Comparison of ENCODE assay signal across 11 cellular contexts in the genomic region with DNA sequence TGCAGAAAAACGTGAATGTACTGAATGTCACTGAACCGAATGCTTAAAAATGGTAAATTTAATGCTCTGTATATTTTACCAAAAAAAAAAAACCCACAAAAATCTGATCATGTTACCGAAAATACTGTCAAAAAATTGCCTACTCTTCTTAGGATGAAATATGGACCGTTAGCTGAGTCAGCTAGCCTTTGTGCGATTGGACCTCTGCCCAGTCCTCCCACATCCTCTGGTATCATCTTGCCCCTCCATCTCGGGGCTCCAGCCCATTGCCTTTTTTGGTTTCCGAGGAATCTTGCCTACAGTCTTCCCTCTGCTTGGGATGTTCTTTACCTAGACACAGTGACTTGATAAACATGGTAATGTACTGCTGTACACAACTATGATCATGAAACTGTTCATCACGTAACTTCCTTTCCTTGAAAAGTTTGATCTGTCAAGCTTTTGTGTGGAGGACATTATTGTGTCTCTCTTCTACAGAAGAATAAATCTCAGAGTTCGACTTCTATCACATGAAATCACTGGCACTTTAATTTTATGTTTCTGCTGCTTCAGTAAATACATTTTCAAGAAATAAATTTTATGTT.
DNase-seq lines count a peak whose midpoint lies in the region; ATAC-seq and TF ChIP-seq lines count a peak whose summit lies in the region.
"Had no signal": no experiment of that assay in that cellular context is flagged by ENCODE, and none has a peak within 500 bp of the region (broad histone marks: within the 10 kb centered on the region; RNA-seq: fewer than 3 reads in every experiment).

No MANE protein-coding gene starts in this region.

- WGBS in testis, 2 donors, result 54 to 57% methylated on average over 9 of the region's 9 CpGs

- no peak for TF ChIP-seq CTCF in HEK293 (tag by site-specific recombination; IDR thresholded peaks at IDR 0.05)
- no peak for TF ChIP-seq CTCF in testis (IDR thresholded peaks at IDR 0.05)
- TF ChIP-seq CTCF in dorsolateral prefrontal cortex (IDR thresholded peaks at IDR 0.05 in 54 of 56, conservative IDR thresholded peaks at IDR 0.05 in 2 of 56; ENCODE audit: low read depth in 1 of 56, partially characterized antibody in 56 of 56), result no peak
- no peak for TF ChIP-seq CTCF in left ventricle myocardium inferior (IDR thresholded peaks at IDR 0.05; ENCODE audit: borderline replicate concordance)
- TF ChIP-seq CTCF in gastrocnemius medialis (IDR thresholded peaks at IDR 0.05 in 4 of 5, conservative IDR thresholded peaks at IDR 0.05 in 1 of 5), result no peak

- intact Hi-C loops in activated CD4-positive, alpha-beta memory T cell treated with anti-CD3 and anti-CD28 coated beads for 36 hours (cut with micrococcal nuclease), result loop anchor here (2.0 to 5.0 kb wide), 2 partner anchors 163 to 541 kb away; no protein-coding TSS in a partner anchor
- intact Hi-C loops in testis (cut with DNase I; ENCODE audit: low total_unique reads) (no loop called here), dorsolateral prefrontal cortex (cut with DNase I) (no loop called here), left ventricle myocardium inferior (cut with micrococcal nuclease) (no loop called here), gastrocnemius medialis (cut with DNase I; ENCODE audit: low total_unique reads) (no loop called here)

- in situ Hi-C loops in gastrocnemius medialis (cut with MboI; ENCODE audit: low sequenced_read_pairs in 4 of 4), result no loop called here

- peak overlapping the region; percentile 67 for H3K4me3 ChIP-seq in CD4-positive, CD25-positive, alpha-beta regulatory T cell (ENCODE audit: low read depth, low read length)
- H3K4me3 ChIP-seq in HEK293 (ENCODE audit: low read depth, low read length) (no peak overlapping the region), testis (no peak overlapping the region), dorsolateral prefrontal cortex (no peak overlapping the region), left ventricle myocardium inferior (no peak overlapping the region), gastrocnemius medialis (no peak overlapping the region)
- H3K4me3 ChIP-seq: heart right ventricle had no signal

- H3K4me3 Mint-ChIP-seq in CD4-positive, CD25-positive, alpha-beta regulatory T cell, result peak overlapping the region in 3 of 4 donors; percentile 41 to 67 (median 65)
- no peak overlapping the region for H3K4me3 Mint-ChIP-seq in activated CD4-positive, alpha-beta memory T cell treated with anti-CD3 and anti-CD28 coated beads for 36 hours
- H3K4me3 Mint-ChIP-seq in immature natural killer cell, result peak overlapping the region in 3 of 5 donors; percentile 2 to 22 (median 4)

- H3K4me1 Mint-ChIP-seq in CD4-positive, CD25-positive, alpha-beta regulatory T cell, result peaks cover 23 to 72% (median 37%) of the 10 kb centered on the region in 4 donors
- peaks cover 56% of the 10 kb centered on the region for H3K4me1 Mint-ChIP-seq in activated CD4-positive, alpha-beta memory T cell treated with anti-CD3 and anti-CD28 coated beads for 36 hours (ENCODE audit: low read depth)
- H3K4me1 Mint-ChIP-seq in immature natural killer cell, result peaks cover 41 to 42% of the 10 kb centered on the region in 2 donors

- H3K36me3 ChIP-seq in CD4-positive, CD25-positive, alpha-beta regulatory T cell (ENCODE audit: control insufficient read depth, insufficient read depth, low read length), result no peaks in the 10 kb centered on the region
- H3K36me3 ChIP-seq in HEK293 (ENCODE audit: control insufficient read depth in 2 of 2, insufficient read depth in 1 of 2, low read length in 2 of 2) (no peaks in the 10 kb centered on the region), testis (ENCODE audit: low read depth, missing control alignments) (no peaks in the 10 kb centered on the region), left ventricle myocardium inferior (no peaks in the 10 kb centered on the region), gastrocnemius medialis (no peaks in the 10 kb centered on the region)
- H3K36me3 ChIP-seq: heart right ventricle had no signal

- H3K27me3 Mint-ChIP-seq in CD4-positive, CD25-positive, alpha-beta regulatory T cell, result no peaks in the 10 kb centered on the region
- no peaks in the 10 kb centered on the region for H3K27me3 Mint-ChIP-seq in activated CD4-positive, alpha-beta memory T cell treated with anti-CD3 and anti-CD28 coated beads for 36 hours
- peaks cover 4 to 16% (median 6%) of the 10 kb centered on the region in 3 donors for H3K27me3 Mint-ChIP-seq in immature natural killer cell (ENCODE audit: low read depth in 3 of 3)

- DNase-seq in CD4-positive, CD25-positive, alpha-beta regulatory T cell, result peak in 2 of 3 donors; percentile 10 to 52
- peak; percentile 22 for DNase-seq in activated CD4-positive, alpha-beta memory T cell treated with anti-CD3 and anti-CD28 coated beads for 36 hours
- DNase-seq in immature natural killer cell (no peak), testis (no peak), dorsolateral prefrontal cortex (no peak), left ventricle myocardium inferior (no peak), gastrocnemius medialis (no peak)
- DNase-seq: C1 segment of cervical spinal cord, heart right ventricle, T-helper 9 cell had no signal

- POLR2A ChIA-PET in HEK293 (lab: Yijun Ruan, JAX), result interaction anchor here (0.7 kb wide), 1 partner anchor 15 kb away, joined by 3 read pairs; no protein-coding TSS in a partner anchor
- POLR2A ChIA-PET in activated CD4-positive, alpha-beta memory T cell treated with anti-CD3 and anti-CD28 coated beads for 36 hours (lab: Charles Lee), result no interaction called here

- peaks cover 0 to 1% (median 0%) of the 10 kb centered on the region in 7 donors for H3K9me3 Mint-ChIP-seq in CD4-positive, CD25-positive, alpha-beta regulatory T cell
- no peaks in the 10 kb centered on the region for H3K9me3 Mint-ChIP-seq in activated CD4-positive, alpha-beta memory T cell treated with anti-CD3 and anti-CD28 coated beads for 36 hours
- peaks cover 0 to 2% (median 0%) of the 10 kb centered on the region in 6 donors for H3K9me3 Mint-ChIP-seq in immature natural killer cell

- peak overlapping the region; percentile 82 to 97 (median 93) for H3K27ac Mint-ChIP-seq in CD4-positive, CD25-positive, alpha-beta regulatory T cell
- peak overlapping the region; percentile 83 for H3K27ac Mint-ChIP-seq in activated CD4-positive, alpha-beta memory T cell treated with anti-CD3 and anti-CD28 coated beads for 36 hours
- peak overlapping the region in 3 of 6 donors; percentile 2 to 9 (median 7) for H3K27ac Mint-ChIP-seq in immature natural killer cell

- H3K36me3 Mint-ChIP-seq in CD4-positive, CD25-positive, alpha-beta regulatory T cell, result no peaks in the 10 kb centered on the region
- no peaks in the 10 kb centered on the region for H3K36me3 Mint-ChIP-seq in activated CD4-positive, alpha-beta memory T cell treated with anti-CD3 and anti-CD28 coated beads for 36 hours
- no peaks in the 10 kb centered on the region for H3K36me3 Mint-ChIP-seq in immature natural killer cell

- ATAC-seq in CD4-positive, CD25-positive, alpha-beta regulatory T cell (ENCODE audit: low read depth in 2 of 2), result no peak
- ATAC-seq in gastrocnemius medialis, result no peak
- ATAC-seq: heart right ventricle had no signal

- H3K27ac ChIP-seq in CD4-positive, CD25-positive, alpha-beta regulatory T cell (ENCODE audit: insufficient read depth, low read length, poor library complexity, severe bottlenecking), result peak overlapping the region; percentile 75
- no peak overlapping the region for H3K27ac ChIP-seq in HEK293 (ENCODE audit: extremely low read depth, low read depth, low read length)
- no peak overlapping the region for H3K27ac ChIP-seq in testis
- H3K27ac ChIP-seq in dorsolateral prefrontal cortex, result no peak overlapping the region
- H3K27ac ChIP-seq in left ventricle myocardium inferior (replicated peaks), result no peak overlapping the region
- H3K27ac ChIP-seq in gastrocnemius medialis, result no peak overlapping the region

- TF ChIP-seq POLR2A in testis (IDR thresholded peaks at IDR 0.05) (no peak), gastrocnemius medialis (IDR thresholded peaks at IDR 0.05) (no peak)

- H3K27me3 ChIP-seq in CD4-positive, CD25-positive, alpha-beta regulatory T cell (ENCODE audit: control insufficient read depth, insufficient read depth, low read length), result no peaks in the 10 kb centered on the region
- H3K27me3 ChIP-seq in testis (no peaks in the 10 kb centered on the region), dorsolateral prefrontal cortex (no peaks in the 10 kb centered on the region), left ventricle myocardium inferior (ENCODE audit: low read depth) (peaks cover 4% of the 10 kb centered on the region), gastrocnemius medialis (no peaks in the 10 kb centered on the region)
- H3K27me3 ChIP-seq: heart right ventricle had no signal

- CTCF ChIA-PET in HEK293 (lab: Yijun Ruan, JAX), result interaction anchor here (0.6 to 0.9 kb wide), 2 partner anchors 16 to 17 kb away, joined by 3 read pairs; no protein-coding TSS in a partner anchor
- CTCF ChIA-PET in activated CD4-positive, alpha-beta memory T cell treated with anti-CD3 and anti-CD28 coated beads for 36 hours (lab: Charles Lee), result interaction anchor here (0.7 kb wide), 1 partner anchor 468 kb away, joined by 3 read pairs; no protein-coding TSS in a partner anchor

- H3K9me3 ChIP-seq in CD4-positive, CD25-positive, alpha-beta regulatory T cell (ENCODE audit: control insufficient read depth in 2 of 2, low read length in 2 of 2), result no peaks in the 10 kb centered on the region
- H3K9me3 ChIP-seq in HEK293 (ENCODE audit: control insufficient read depth, insufficient read depth, low read depth, low read length) (no peaks in the 10 kb centered on the region), testis (no peaks in the 10 kb centered on the region), left ventricle myocardium inferior (replicated peaks) (no peaks in the 10 kb centered on the region), gastrocnemius medialis (no peaks in the 10 kb centered on the region)
- H3K9me3 ChIP-seq: heart right ventricle had no signal

- peaks cover 46% of the 10 kb centered on the region for H3K4me1 ChIP-seq in CD4-positive, CD25-positive, alpha-beta regulatory T cell (ENCODE audit: control insufficient read depth, insufficient read depth, low read length, poor library complexity, severe bottlenecking)
- H3K4me1 ChIP-seq in HEK293 (ENCODE audit: control insufficient read depth, insufficient read depth, low read length) (no peaks in the 10 kb centered on the region; the same call in 1 of the 2 replicates), testis (no peaks in the 10 kb centered on the region), left ventricle myocardium inferior (no peaks in the 10 kb centered on the region), gastrocnemius medialis (no peaks in the 10 kb centered on the region)

TF ChIP-seq in HEK293, 187 proteins besides CTCF, POLR2A, EP300 and RAD21:
- no peak for TF ChIP-seq KLF7 (tag by site-specific recombination; IDR thresholded peaks at IDR 0.05; ENCODE audit: borderline replicate concordance)
- 0 out of 2 replicates have a peak, but pooled peaks have one; percentile 11 for TF ChIP-seq ZBTB17 (tag by site-specific recombination; IDR thresholded peaks at IDR 0.05)
TF ChIP-seq in HEK293: peak in this region for 1.

Comparison
In these comparisons a context has a peak if more than half of its experiments do, and no peak if none do; other contexts are left out.
1. DNase-seq: peak in CD4-positive, CD25-positive, alpha-beta regulatory T cell (2 of 3) and activated CD4-positive, alpha-beta memory T cell treated with anti-CD3 and anti-CD28 coated beads for 36 hours (single experiment); none in immature natural killer cell (0 of 3), testis (single experiment), dorsolateral prefrontal cortex (0 of 10), left ventricle myocardium inferior (single experiment) and gastrocnemius medialis (0 of 2).